Comparison of ENCODE assay signal across 1 cellular context in the genomic region with DNA sequence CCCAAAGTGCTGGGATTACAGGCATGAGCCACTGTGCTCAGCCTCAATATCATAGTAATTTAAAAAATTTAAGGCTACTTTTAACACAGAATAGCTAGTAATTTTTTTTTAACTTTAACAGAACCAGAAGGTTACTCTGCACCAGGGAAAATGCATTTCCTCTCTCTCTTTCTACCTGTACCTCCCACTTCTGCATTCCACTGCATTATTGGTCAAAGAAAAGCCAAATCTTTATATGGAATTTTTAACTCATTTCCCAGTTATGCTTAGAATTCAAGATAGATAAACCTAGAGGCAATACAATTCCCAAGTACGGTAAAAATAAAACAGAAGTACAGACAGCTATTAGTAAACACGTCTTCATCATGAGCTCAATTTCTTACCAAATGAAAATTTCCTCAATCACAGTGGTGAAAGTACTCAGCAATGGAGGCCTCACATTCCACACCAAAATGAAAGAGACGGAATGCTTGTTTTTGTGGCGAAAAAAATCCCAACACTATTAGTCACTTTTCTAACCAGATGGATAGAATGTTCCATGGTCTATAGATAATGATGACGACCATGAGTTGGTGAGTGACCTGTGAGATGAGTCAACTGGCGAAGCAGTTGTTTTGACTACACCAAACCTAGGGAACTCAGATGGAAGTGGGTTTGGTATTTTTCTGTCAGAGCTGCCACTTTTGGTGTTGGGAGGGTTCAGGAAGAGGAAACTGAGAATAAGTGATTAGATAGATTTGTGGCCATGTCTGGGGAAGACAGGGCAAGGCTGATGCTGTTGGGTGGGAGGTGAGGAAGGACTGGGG.
TF ChIP-seq lines count a peak whose summit lies in the region.

No MANE protein-coding gene starts in this region.

TF ChIP-seq in GM12878, 131 proteins besides CTCF, POLR2A, EP300 and RAD21 (continued from another document):
- TF ChIP-seq ESRRA (IDR thresholded peaks at IDR 0.05; ENCODE audit: low read length) (no peak), MEF2A (IDR thresholded peaks at IDR 0.05; ENCODE audit: insufficient read depth, low read depth, low read length) (no peak), FOXK2 (IDR thresholded peaks at IDR 0.05) (no peak), FOXM1 (IDR thresholded peaks at IDR 0.05; ENCODE audit: low read depth, low read length) (no peak), KAT2A (conservative IDR thresholded peaks at IDR 0.05; ENCODE audit: control insufficient read depth, low read depth, low read length) (no peak), CBX3 (IDR thresholded peaks at IDR 0.05; ENCODE audit: borderline replicate concordance, low read depth) (no peak), SPI1 (IDR thresholded peaks at IDR 0.05; ENCODE audit: borderline replicate concordance, insufficient read depth, low read depth, low read length) (peak; percentile 79; the same call in 1 of the 2 replicates), ZNF207 (IDR thresholded peaks at IDR 0.05; ENCODE audit: borderline replicate concordance) (no peak), SIN3A (IDR thresholded peaks at IDR 0.05; ENCODE audit: low read depth, low read length) (no peak), NR2C1 (IDR thresholded peaks at IDR 0.05) (no peak), SMARCA5 (IDR thresholded peaks at IDR 0.05) (no peak), MTA3 (IDR thresholded peaks at IDR 0.05; ENCODE audit: borderline replicate concordance, low read length) (no peak), RAD51 (IDR thresholded peaks at IDR 0.05) (no peak), ZBED1 (IDR thresholded peaks at IDR 0.05; ENCODE audit: borderline replicate concordance) (no peak), CHD1 (IDR thresholded peaks at IDR 0.05; ENCODE audit: low read depth, low read length) (no peak), JUNB (IDR thresholded peaks at IDR 0.05) (peak; percentile 45; the same call in 1 of the 2 replicates), EED (IDR thresholded peaks at IDR 0.05; ENCODE audit: low read depth) (peak; percentile 36; the same call in 1 of the 2 replicates), TCF12 (IDR thresholded peaks at IDR 0.05; ENCODE audit: low read depth, low read length) (no peak), LARP7 (IDR thresholded peaks at IDR 0.05) (no peak), CBFB (IDR thresholded peaks at IDR 0.05; ENCODE audit: low read depth) (no peak), MYC (IDR thresholded peaks at IDR 0.05; ENCODE audit: insufficient read depth, insufficient read length, insufficient replicate concordance, low read length, severe bottlenecking) (no peak), HDGF (IDR thresholded peaks at IDR 0.05) (no peak), ATF7 (IDR thresholded peaks at IDR 0.05; ENCODE audit: low read depth) (peak; percentile 44; the same call in 1 of the 2 replicates), CREB1 (IDR thresholded peaks at IDR 0.05; ENCODE audit: low read depth) (no peak)
- TF ChIP-seq, protein P1, sequence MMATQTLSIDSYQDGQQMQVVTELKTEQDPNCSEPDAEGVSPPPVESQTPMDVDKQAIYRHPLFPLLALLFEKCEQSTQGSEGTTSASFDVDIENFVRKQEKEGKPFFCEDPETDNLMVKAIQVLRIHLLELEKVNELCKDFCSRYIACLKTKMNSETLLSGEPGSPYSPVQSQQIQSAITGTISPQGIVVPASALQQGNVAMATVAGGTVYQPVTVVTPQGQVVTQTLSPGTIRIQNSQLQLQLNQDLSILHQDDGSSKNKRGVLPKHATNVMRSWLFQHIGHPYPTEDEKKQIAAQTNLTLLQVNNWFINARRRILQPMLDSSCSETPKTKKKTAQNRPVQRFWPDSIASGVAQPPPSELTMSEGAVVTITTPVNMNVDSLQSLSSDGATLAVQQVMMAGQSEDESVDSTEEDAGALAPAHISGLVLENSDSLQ (IDR thresholded peaks at IDR 0.05) = no peak
- TF ChIP-seq, protein P2, sequence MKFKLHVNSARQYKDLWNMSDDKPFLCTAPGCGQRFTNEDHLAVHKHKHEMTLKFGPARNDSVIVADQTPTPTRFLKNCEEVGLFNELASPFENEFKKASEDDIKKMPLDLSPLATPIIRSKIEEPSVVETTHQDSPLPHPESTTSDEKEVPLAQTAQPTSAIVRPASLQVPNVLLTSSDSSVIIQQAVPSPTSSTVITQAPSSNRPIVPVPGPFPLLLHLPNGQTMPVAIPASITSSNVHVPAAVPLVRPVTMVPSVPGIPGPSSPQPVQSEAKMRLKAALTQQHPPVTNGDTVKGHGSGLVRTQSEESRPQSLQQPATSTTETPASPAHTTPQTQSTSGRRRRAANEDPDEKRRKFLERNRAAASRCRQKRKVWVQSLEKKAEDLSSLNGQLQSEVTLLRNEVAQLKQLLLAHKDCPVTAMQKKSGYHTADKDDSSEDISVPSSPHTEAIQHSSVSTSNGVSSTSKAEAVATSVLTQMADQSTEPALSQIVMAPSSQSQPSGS (IDR thresholded peaks at IDR 0.05; ENCODE audit: low read length) = no peak
- TF ChIP-seq, protein P3, sequence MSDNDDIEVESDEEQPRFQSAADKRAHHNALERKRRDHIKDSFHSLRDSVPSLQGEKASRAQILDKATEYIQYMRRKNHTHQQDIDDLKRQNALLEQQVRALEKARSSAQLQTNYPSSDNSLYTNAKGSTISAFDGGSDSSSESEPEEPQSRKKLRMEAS (IDR thresholded peaks at IDR 0.05; ENCODE audit: low read depth, low read length) = no peak
- TF ChIP-seq, protein P4, sequence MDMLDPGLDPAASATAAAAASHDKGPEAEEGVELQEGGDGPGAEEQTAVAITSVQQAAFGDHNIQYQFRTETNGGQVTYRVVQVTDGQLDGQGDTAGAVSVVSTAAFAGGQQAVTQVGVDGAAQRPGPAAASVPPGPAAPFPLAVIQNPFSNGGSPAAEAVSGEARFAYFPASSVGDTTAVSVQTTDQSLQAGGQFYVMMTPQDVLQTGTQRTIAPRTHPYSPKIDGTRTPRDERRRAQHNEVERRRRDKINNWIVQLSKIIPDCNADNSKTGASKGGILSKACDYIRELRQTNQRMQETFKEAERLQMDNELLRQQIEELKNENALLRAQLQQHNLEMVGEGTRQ (IDR thresholded peaks at IDR 0.05; ENCODE audit: borderline replicate concordance, low read depth, low read length) = no peak
- TF ChIP-seq, protein P5, sequence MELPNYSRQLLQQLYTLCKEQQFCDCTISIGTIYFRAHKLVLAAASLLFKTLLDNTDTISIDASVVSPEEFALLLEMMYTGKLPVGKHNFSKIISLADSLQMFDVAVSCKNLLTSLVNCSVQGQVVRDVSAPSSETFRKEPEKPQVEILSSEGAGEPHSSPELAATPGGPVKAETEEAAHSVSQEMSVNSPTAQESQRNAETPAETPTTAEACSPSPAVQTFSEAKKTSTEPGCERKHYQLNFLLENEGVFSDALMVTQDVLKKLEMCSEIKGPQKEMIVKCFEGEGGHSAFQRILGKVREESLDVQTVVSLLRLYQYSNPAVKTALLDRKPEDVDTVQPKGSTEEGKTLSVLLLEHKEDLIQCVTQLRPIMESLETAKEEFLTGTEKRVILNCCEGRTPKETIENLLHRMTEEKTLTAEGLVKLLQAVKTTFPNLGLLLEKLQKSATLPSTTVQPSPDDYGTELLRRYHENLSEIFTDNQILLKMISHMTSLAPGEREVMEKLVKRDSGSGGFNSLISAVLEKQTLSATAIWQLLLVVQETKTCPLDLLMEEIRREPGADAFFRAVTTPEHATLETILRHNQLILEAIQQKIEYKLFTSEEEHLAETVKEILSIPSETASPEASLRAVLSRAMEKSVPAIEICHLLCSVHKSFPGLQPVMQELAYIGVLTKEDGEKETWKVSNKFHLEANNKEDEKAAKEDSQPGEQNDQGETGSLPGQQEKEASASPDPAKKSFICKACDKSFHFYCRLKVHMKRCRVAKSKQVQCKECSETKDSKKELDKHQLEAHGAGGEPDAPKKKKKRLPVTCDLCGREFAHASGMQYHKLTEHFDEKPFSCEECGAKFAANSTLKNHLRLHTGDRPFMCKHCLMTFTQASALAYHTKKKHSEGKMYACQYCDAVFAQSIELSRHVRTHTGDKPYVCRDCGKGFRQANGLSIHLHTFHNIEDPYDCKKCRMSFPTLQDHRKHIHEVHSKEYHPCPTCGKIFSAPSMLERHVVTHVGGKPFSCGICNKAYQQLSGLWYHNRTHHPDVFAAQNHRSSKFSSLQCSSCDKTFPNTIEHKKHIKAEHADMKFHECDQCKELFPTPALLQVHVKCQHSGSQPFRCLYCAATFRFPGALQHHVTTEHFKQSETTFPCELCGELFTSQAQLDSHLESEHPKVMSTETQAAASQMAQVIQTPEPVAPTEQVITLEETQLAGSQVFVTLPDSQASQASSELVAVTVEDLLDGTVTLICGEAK (IDR thresholded peaks at IDR 0.05; ENCODE audit: borderline replicate concordance) = no peak
- TF ChIP-seq, protein P6, sequence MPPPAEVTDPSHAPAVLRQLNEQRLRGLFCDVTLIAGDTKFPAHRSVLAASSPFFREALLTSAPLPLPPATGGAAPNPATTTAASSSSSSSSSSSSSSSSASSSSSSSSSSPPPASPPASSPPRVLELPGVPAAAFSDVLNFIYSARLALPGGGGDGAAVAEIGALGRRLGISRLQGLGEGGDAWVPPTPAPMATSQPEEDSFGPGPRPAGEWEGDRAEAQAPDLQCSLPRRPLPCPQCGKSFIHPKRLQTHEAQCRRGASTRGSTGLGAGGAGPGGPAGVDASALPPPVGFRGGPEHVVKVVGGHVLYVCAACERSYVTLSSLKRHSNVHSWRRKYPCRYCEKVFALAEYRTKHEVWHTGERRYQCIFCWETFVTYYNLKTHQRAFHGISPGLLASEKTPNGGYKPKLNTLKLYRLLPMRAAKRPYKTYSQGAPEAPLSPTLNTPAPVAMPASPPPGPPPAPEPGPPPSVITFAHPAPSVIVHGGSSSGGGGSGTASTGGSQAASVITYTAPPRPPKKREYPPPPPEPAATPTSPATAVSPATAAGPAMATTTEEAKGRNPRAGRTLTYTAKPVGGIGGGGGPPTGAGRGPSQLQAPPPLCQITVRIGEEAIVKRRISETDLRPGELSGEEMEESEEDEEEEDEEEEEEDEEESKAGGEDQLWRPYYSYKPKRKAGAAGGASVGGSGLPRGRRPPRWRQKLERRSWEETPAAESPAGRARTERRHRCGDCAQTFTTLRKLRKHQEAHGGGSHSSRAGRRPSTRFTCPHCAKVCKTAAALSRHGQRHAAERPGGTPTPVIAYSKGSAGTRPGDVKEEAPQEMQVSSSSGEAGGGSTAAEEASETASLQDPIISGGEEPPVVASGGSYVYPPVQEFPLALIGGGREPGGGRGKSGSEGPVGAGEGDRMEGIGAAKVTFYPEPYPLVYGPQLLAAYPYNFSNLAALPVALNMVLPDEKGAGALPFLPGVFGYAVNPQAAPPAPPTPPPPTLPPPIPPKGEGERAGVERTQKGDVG (CRISPR knock-in tag; IDR thresholded peaks at IDR 0.05) = no peak
- TF ChIP-seq, protein P7, sequence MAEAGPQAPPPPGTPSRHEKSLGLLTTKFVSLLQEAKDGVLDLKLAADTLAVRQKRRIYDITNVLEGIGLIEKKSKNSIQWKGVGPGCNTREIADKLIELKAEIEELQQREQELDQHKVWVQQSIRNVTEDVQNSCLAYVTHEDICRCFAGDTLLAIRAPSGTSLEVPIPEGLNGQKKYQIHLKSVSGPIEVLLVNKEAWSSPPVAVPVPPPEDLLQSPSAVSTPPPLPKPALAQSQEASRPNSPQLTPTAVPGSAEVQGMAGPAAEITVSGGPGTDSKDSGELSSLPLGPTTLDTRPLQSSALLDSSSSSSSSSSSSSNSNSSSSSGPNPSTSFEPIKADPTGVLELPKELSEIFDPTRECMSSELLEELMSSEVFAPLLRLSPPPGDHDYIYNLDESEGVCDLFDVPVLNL (IDR thresholded peaks at IDR 0.05; ENCODE audit: low read depth, low read length) = no peak
- TF ChIP-seq, protein P8, sequence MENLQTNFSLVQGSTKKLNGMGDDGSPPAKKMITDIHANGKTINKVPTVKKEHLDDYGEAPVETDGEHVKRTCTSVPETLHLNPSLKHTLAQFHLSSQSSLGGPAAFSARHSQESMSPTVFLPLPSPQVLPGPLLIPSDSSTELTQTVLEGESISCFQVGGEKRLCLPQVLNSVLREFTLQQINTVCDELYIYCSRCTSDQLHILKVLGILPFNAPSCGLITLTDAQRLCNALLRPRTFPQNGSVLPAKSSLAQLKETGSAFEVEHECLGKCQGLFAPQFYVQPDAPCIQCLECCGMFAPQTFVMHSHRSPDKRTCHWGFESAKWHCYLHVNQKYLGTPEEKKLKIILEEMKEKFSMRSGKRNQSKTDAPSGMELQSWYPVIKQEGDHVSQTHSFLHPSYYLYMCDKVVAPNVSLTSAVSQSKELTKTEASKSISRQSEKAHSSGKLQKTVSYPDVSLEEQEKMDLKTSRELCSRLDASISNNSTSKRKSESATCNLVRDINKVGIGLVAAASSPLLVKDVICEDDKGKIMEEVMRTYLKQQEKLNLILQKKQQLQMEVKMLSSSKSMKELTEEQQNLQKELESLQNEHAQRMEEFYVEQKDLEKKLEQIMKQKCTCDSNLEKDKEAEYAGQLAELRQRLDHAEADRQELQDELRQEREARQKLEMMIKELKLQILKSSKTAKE (IDR thresholded peaks at IDR 0.05; ENCODE audit: low read depth, poor library complexity, severe bottlenecking) = peak; percentile 36
- TF ChIP-seq, protein P9, sequence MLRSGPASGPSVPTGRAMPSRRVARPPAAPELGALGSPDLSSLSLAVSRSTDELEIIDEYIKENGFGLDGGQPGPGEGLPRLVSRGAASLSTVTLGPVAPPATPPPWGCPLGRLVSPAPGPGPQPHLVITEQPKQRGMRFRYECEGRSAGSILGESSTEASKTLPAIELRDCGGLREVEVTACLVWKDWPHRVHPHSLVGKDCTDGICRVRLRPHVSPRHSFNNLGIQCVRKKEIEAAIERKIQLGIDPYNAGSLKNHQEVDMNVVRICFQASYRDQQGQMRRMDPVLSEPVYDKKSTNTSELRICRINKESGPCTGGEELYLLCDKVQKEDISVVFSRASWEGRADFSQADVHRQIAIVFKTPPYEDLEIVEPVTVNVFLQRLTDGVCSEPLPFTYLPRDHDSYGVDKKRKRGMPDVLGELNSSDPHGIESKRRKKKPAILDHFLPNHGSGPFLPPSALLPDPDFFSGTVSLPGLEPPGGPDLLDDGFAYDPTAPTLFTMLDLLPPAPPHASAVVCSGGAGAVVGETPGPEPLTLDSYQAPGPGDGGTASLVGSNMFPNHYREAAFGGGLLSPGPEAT (IDR thresholded peaks at IDR 0.05; ENCODE audit: low read depth) = peak; percentile 44; the same call in 1 of the 2 replicates
